ENCODE assay signal across 24 cellular contexts in genomic region chr12:104331376-104331775, GRCh38.
"Had no signal": no experiment of that assay in that cellular context is flagged by ENCODE, and none has a peak within 500 bp of the region (broad histone marks: within the 10 kb centered on the region; RNA-seq: fewer than 3 reads in every experiment).

No MANE protein-coding gene starts in this region.

- H3K27me3 ChIP-seq: Peyer's patch, SJCRH30 had no signal

- H3K9me3 ChIP-seq: Peyer's patch, SJCRH30 had no signal

- DNase-seq: KBM-7; MV-4-11; NCI-H1048; NCI-H1105; NCI-H1417; NCI-H146; NCI-H1694 treated with DMSO at 0.1 percent for 48 hours; NCI-H1930; NCI-H2081; NCI-H2107; NCI-H2227 treated with DMSO at 0.1 percent for 48 hours; NCI-H524; NCI-H526 treated with DMSO at 0.1 percent for 48 hours; NCI-H774; NK-92 treated with Interleukin-12 subunit alpha and Interleukin-12 subunit beta, amount 100 ng/mL, for 24 hours; PC-3; Peyer's patch; SHP77 treated with DMSO at 0.1 percent for 48 hours; SJCRH30; T-helper 1 cell had no signal

- H3K27ac ChIP-seq: HL-60, Peyer's patch, SJCRH30 had no signal

- H3K4me1 ChIP-seq: Peyer's patch, SJCRH30 had no signal

- H3K4me3 ChIP-seq: Peyer's patch, SJCRH30 had no signal

- FAIRE-seq: HTR-8/SVneo had no signal

- ATAC-seq: PC-3, Right ventricle myocardium inferior, SK-N-SH treated with all-trans-retinoic acid at 6 μM for 48 hours had no signal
